9 cellular contexts compared by ENCODE assay signal in genomic region chr11:119316017-119316728, GRCh38. TPM values are rescaled to one million over a fixed set of nuclear protein-coding genes. Genes with fewer than 3 reads are reported as not detected.
DNase-seq lines count a peak whose midpoint lies in the region; ATAC-seq and TF ChIP-seq lines count a peak whose summit lies in the region.
"Had no signal": no experiment of that assay in that cellular context is flagged by ENCODE, and none has a peak within 500 bp of the region (broad histone marks: within the 10 kb centered on the region; RNA-seq: fewer than 3 reads in every experiment).

No MANE protein-coding gene starts in this region.

- H3K36me3 ChIP-seq in thyroid gland: no peaks in the 10 kb centered on the region

- WGBS in thyroid gland, 2 donors: 2% methylated on average over 13 of the region's 46 CpGs; no CpG with 5 or more reads in 1 of the 2 donors

- H3K9me3 ChIP-seq in thyroid gland: no peaks in the 10 kb centered on the region

- H3K27ac ChIP-seq in thyroid gland: peak overlapping the region; percentile 41 to 65 (median 65)
- H3K27ac ChIP-seq: 22Rv1 had no signal

- intact Hi-C loops in thyroid gland (cut with DNase I): no loop called here

- TF ChIP-seq CTCF in choroid plexus epithelial cell (conservative IDR thresholded peaks at IDR 0.05; ENCODE audit: low read depth, low read length) (no peak), thyroid gland (IDR thresholded peaks at IDR 0.05) (no peak)

- DNase-seq in DMS53 (lab: John Stamatoyannopoulos, UW) (peak; percentile 79), DMS53 treated with DMSO at 0.1 percent for 48 hours (lab: John Stamatoyannopoulos, UW; ENCODE audit: unreplicated experiment) (no peak), NCI-H446 treated with DMSO at 0.1 percent for 48 hours (lab: John Stamatoyannopoulos, UW) (peak; percentile 56), choroid plexus epithelial cell (ENCODE audit: low read depth) (no peak), lung microvascular endothelial cell (ENCODE audit: low read depth in 2 of 2) (peak; percentile 34 to 55), thyroid gland (peak; percentile 57 to 74), cerebellar nuclear complex (lab: John Stamatoyannopoulos, UW) (no peak)

- H3K4me3 ChIP-seq in choroid plexus epithelial cell (ENCODE audit: low read depth, low read length) (peak overlapping the region; percentile 59), thyroid gland (replicated peaks in 1 of 3) (peak overlapping the region in 1 of 3 donors; percentile 32)

- peaks cover 24 to 44% of the 10 kb centered on the region in 2 donors for H3K4me1 ChIP-seq in thyroid gland

- no peak for ATAC-seq in GM21360 (IDR thresholded peaks at IDR 0.05; ENCODE audit: unreplicated experiment)

- H3K27me3 ChIP-seq in thyroid gland: peaks cover 12% of the 10 kb centered on the region

- no peak for TF ChIP-seq POLR2A in thyroid gland (IDR thresholded peaks at IDR 0.05)

RNA-seq across cellular contexts. Expression of gene MCAM, which starts 0.8 kb away (rescaled TPM):
- total RNA-seq in lung microvascular endothelial cell: 48.4 and 268 TPM in 2 replicates
- 100 to 1,000 TPM in 1 of 4 donors, 10 to 100 TPM in 3; 17.6 to 243 (median 61.8) TPM for total RNA-seq in thyroid gland

RNA-seq across cellular contexts. Expression of gene RNF26, which starts 18.2 kb away (rescaled TPM):
- total RNA-seq in lung microvascular endothelial cell (2.6 and 2.8 TPM in 2 replicates), thyroid gland (10 to 100 TPM; 10.1 to 18.9 (median 14.1) TPM)

RNA-seq across cellular contexts. Expression of gene C1QTNF5, which starts 24.5 kb away (rescaled TPM):
- total RNA-seq in lung microvascular endothelial cell (65.6 and 93.1 TPM in 2 replicates), thyroid gland (10 to 100 TPM; 13.0 to 46.4 (median 27.8) TPM)

RNA-seq across cellular contexts. Expression of gene MFRP, which starts 30.3 kb away (rescaled TPM):
- total RNA-seq in lung microvascular endothelial cell: under 0.01 TPM in 1 of 2 replicates, not detected in the other
- not detected for total RNA-seq in thyroid gland

Comparison
In these comparisons a context has a peak if more than half of its experiments do, and no peak if none do; other contexts are left out.
1. DNase-seq: peak in DMS53 (single experiment), NCI-H446 treated with DMSO at 0.1 percent for 48 hours (single experiment), lung microvascular endothelial cell (2 of 2) and thyroid gland (2 of 2); none in DMS53 treated with DMSO at 0.1 percent for 48 hours (single experiment), choroid plexus epithelial cell (single experiment) and cerebellar nuclear complex (0 of 2).